Comparison of ENCODE assay signal across 22 cellular contexts in genomic region chr10:11489591-11489990, GRCh38.
"Had no signal": no experiment of that assay in that cellular context is flagged by ENCODE, and none has a peak within 500 bp of the region (broad histone marks: within the 10 kb centered on the region; RNA-seq: fewer than 3 reads in every experiment).

No MANE protein-coding gene starts in this region.

- H3K36me3 ChIP-seq: breast epithelium, gastrocnemius medialis, uterus had no signal

- H3K4me1 ChIP-seq: breast epithelium, gastrocnemius medialis, right atrium auricular region, suprapubic skin, transverse colon, uterus had no signal

- H3K27me3 ChIP-seq: breast epithelium, gastrocnemius medialis, right atrium auricular region, suprapubic skin, transverse colon, uterus had no signal

- H3K36me3 Mint-ChIP-seq: activated naive CD4-positive, alpha-beta T cell treated with anti-CD3 and anti-CD28 coated beads, Interleukin-2, amount 10 ng/mL, durations not matched to agents 7 days and 5 days; immature natural killer cell had no signal

- H3K4me3 Mint-ChIP-seq: activated CD4-positive, alpha-beta T cell treated with anti-CD3 and anti-CD28 coated beads, Interleukin-2, amount 10 ng/mL, durations not matched to agents 7 days and 5 days; activated naive CD4-positive, alpha-beta T cell treated with anti-CD3 and anti-CD28 coated beads, Interleukin-2, amount 10 ng/mL, durations not matched to agents 7 days and 5 days; activated naive CD8-positive, alpha-beta T cell treated with anti-CD3 and anti-CD28 coated beads, Interleukin-2, amount 50 U/mL, for 24 hours; activated T-cell treated with anti-CD3 and anti-CD28 coated beads, Interleukin-2, amount 50 U/mL, for 4 hours; immature natural killer cell; nephron; stimulated activated naive CD8-positive, alpha-beta T cell treated with anti-CD3 and anti-CD28 coated beads, Interleukin-15, amount 100 ng/mL, for 72 hours had no signal

- H3K4me3 ChIP-seq: breast epithelium, gastrocnemius medialis, right atrium auricular region, suprapubic skin, transverse colon, uterus had no signal

- ATAC-seq: activated naive CD8-positive, alpha-beta T cell treated with anti-CD3 and anti-CD28 coated beads, Interleukin-2, amount 50 U/mL, for 24 hours; activated T-cell treated with anti-CD3 and anti-CD28 coated beads, Interleukin-2, amount 50 U/mL, for 4 hours; gastrocnemius medialis; stimulated activated naive CD8-positive, alpha-beta T cell treated with anti-CD3 and anti-CD28 coated beads, Interleukin-15, amount 100 ng/mL, for 72 hours had no signal

- H3K9me3 Mint-ChIP-seq: activated CD4-positive, alpha-beta T cell treated with anti-CD3 and anti-CD28 coated beads, Interleukin-2, amount 10 ng/mL, durations not matched to agents 7 days and 5 days; activated naive CD4-positive, alpha-beta T cell treated with anti-CD3 and anti-CD28 coated beads, Interleukin-2, amount 10 ng/mL, durations not matched to agents 7 days and 5 days; activated naive CD8-positive, alpha-beta T cell treated with anti-CD3 and anti-CD28 coated beads, Interleukin-2, amount 50 U/mL, for 24 hours; activated T-cell treated with anti-CD3 and anti-CD28 coated beads, Interleukin-2, amount 50 U/mL, for 4 hours; immature natural killer cell; nephron; stimulated activated naive CD8-positive, alpha-beta T cell treated with anti-CD3 and anti-CD28 coated beads, Interleukin-15, amount 100 ng/mL, for 72 hours had no signal

- H3K27ac ChIP-seq: breast epithelium, gastrocnemius medialis, right atrium auricular region, suprapubic skin, transverse colon, uterus had no signal

- H3K9me3 ChIP-seq: breast epithelium, gastrocnemius medialis, right atrium auricular region, suprapubic skin, transverse colon, uterus had no signal

- DNase-seq: activated CD4-positive, alpha-beta T cell treated with anti-CD3 and anti-CD28 coated beads, Interleukin-2, amount 10 ng/mL, durations not matched to agents 7 days and 5 days; activated CD8-positive, alpha-beta memory T cell treated with anti-CD3 and anti-CD28 coated beads, Interleukin-2, amount 50 U/mL, for 4 hours; activated naive CD4-positive, alpha-beta T cell treated with anti-CD3 and anti-CD28 coated beads, Interleukin-2, amount 10 ng/mL, durations not matched to agents 7 days and 5 days; activated naive CD8-positive, alpha-beta T cell treated with anti-CD3 and anti-CD28 coated beads, Interleukin-2, amount 50 U/mL, for 24 hours; activated T-cell treated with anti-CD3 and anti-CD28 coated beads, Interleukin-2, amount 50 U/mL, for 4 hours; anterior cingulate cortex; cerebellar nuclear complex; cortex of kidney; gastrocnemius medialis; immature natural killer cell; mesendoderm; occipital lobe; small intestine; stimulated activated CD4-positive, alpha-beta T cell treated with anti-CD3 and anti-CD28 coated beads, Interleukin-15, amount 100 ng/mL, for 24 hours; stimulated activated CD4-positive, alpha-beta T cell treated with anti-CD3 and anti-CD28 coated beads, Interleukin-2, amount 100 ng/mL, for 48 hours; stimulated activated naive CD8-positive, alpha-beta T cell treated with anti-CD3 and anti-CD28 coated beads, Interleukin-15, amount 100 ng/mL, for 72 hours; transverse colon; uterus had no signal

- H3K27ac Mint-ChIP-seq: activated CD4-positive, alpha-beta T cell treated with anti-CD3 and anti-CD28 coated beads, Interleukin-2, amount 10 ng/mL, durations not matched to agents 7 days and 5 days; activated naive CD4-positive, alpha-beta T cell treated with anti-CD3 and anti-CD28 coated beads, Interleukin-2, amount 10 ng/mL, durations not matched to agents 7 days and 5 days; activated naive CD8-positive, alpha-beta T cell treated with anti-CD3 and anti-CD28 coated beads, Interleukin-2, amount 50 U/mL, for 24 hours; immature natural killer cell; nephron; stimulated activated naive CD8-positive, alpha-beta T cell treated with anti-CD3 and anti-CD28 coated beads, Interleukin-15, amount 100 ng/mL, for 72 hours had no signal

- H3K4me1 Mint-ChIP-seq: activated naive CD4-positive, alpha-beta T cell treated with anti-CD3 and anti-CD28 coated beads, Interleukin-2, amount 10 ng/mL, durations not matched to agents 7 days and 5 days; activated naive CD8-positive, alpha-beta T cell treated with anti-CD3 and anti-CD28 coated beads, Interleukin-2, amount 50 U/mL, for 24 hours; immature natural killer cell; nephron; stimulated activated naive CD8-positive, alpha-beta T cell treated with anti-CD3 and anti-CD28 coated beads, Interleukin-15, amount 100 ng/mL, for 72 hours had no signal

- H3K27me3 Mint-ChIP-seq: activated CD4-positive, alpha-beta T cell treated with anti-CD3 and anti-CD28 coated beads, Interleukin-2, amount 10 ng/mL, durations not matched to agents 7 days and 5 days; activated naive CD4-positive, alpha-beta T cell treated with anti-CD3 and anti-CD28 coated beads, Interleukin-2, amount 10 ng/mL, durations not matched to agents 7 days and 5 days; activated naive CD8-positive, alpha-beta T cell treated with anti-CD3 and anti-CD28 coated beads, Interleukin-2, amount 50 U/mL, for 24 hours; stimulated activated naive CD8-positive, alpha-beta T cell treated with anti-CD3 and anti-CD28 coated beads, Interleukin-15, amount 100 ng/mL, for 72 hours had no signal
